ENCODE assay signal across 10 cellular contexts in the genomic region with DNA sequence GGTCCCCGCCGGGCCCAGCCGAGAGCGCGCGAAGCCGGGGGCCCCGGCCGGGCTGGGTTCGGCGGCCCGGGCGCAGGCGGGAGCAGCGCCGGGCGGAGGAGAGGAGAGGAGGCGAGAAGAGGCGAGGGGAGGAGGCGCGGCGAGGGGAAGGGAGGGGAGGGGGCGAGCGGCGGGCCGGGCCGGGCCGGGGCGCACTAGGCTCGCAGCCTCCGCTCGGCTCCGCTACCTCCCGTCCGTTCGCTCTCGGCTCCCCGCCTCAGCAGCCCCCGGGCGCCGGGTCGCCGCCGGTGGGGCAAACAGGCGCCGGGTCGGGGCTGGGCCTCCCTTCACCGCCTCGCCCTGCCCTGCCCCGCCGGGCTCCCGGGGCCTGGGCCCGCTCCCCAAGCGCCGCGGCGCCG. TPM values are rescaled to one million over a fixed set of nuclear protein-coding genes. Genes with fewer than 3 reads are reported as not detected.
DNase-seq lines count a peak whose midpoint lies in the region; ATAC-seq, FAIRE-seq and TF ChIP-seq lines count a peak whose summit lies in the region.
"Had no signal": no experiment of that assay in that cellular context is flagged by ENCODE, and none has a peak within 500 bp of the region (broad histone marks: within the 10 kb centered on the region; RNA-seq: fewer than 3 reads in every experiment).

No MANE protein-coding gene starts in this region.

- H3K27ac ChIP-seq in Peyer's patch: peak overlapping the region in 2 of 4 donors; percentile 31 to 58
- H3K27ac ChIP-seq in pancreas: no peak overlapping the region

- no peaks in the 10 kb centered on the region for H3K36me3 Mint-ChIP-seq in osteocyte (ENCODE audit: unreplicated experiment)
- no peaks in the 10 kb centered on the region for H3K36me3 Mint-ChIP-seq in stimulated activated effector memory CD8-positive, alpha-beta T cell treated with anti-CD3 and anti-CD28 coated beads, Interleukin-12 subunit alpha, Interleukin-12 subunit beta, amount 100 ng/mL, for 72 hours

- H3K4me3 ChIP-seq in Peyer's patch (peak overlapping the region; percentile 27 to 62 (median 44)), pancreas (peak overlapping the region in 3 of 4 donors; percentile 38 to 55 (median 46))

- intact Hi-C loops in pancreas (cut with DNase I): no loop called here

- no peak overlapping the region for H3K4me3 Mint-ChIP-seq in osteocyte (ENCODE audit: unreplicated experiment)
- H3K4me3 Mint-ChIP-seq in stimulated activated effector memory CD8-positive, alpha-beta T cell treated with anti-CD3 and anti-CD28 coated beads, Interleukin-12 subunit alpha, Interleukin-12 subunit beta, amount 100 ng/mL, for 72 hours: no peak overlapping the region

- H3K36me3 ChIP-seq in Peyer's patch (no peaks in the 10 kb centered on the region), pancreas (no peaks in the 10 kb centered on the region)

- H3K27ac Mint-ChIP-seq in osteocyte (ENCODE audit: unreplicated experiment): no peak overlapping the region
- no peak overlapping the region for H3K27ac Mint-ChIP-seq in stimulated activated effector memory CD8-positive, alpha-beta T cell treated with anti-CD3 and anti-CD28 coated beads, Interleukin-12 subunit alpha, Interleukin-12 subunit beta, amount 100 ng/mL, for 72 hours

- TF ChIP-seq POLR2A in Peyer's patch (IDR thresholded peaks at IDR 0.05): no peak

- FAIRE-seq in pancreas (lab: Jason Lieb, UNC): no peak

- H3K4me1 ChIP-seq in Peyer's patch (peaks cover 0 to 22% (median 5%) of the 10 kb centered on the region in 4 donors), pancreas (no peaks in the 10 kb centered on the region)

- H3K27me3 ChIP-seq in Peyer's patch (peaks cover 0 to 12% of the 10 kb centered on the region in 2 donors), pancreas (no peaks in the 10 kb centered on the region)

- no peak for TF ChIP-seq CTCF in Peyer's patch (IDR thresholded peaks at IDR 0.05)
- TF ChIP-seq CTCF in pancreas (IDR thresholded peaks at IDR 0.05): no peak
- TF ChIP-seq CTCF in osteocyte (IDR thresholded peaks at IDR 0.05): no peak

- ATAC-seq in pancreas (peak; percentile 41 to 70 (median 56)), GM21737 (IDR thresholded peaks at IDR 0.05; ENCODE audit: unreplicated experiment) (no peak)
- ATAC-seq in stimulated activated effector memory CD8-positive, alpha-beta T cell treated with anti-CD3 and anti-CD28 coated beads, Interleukin-12 subunit alpha, Interleukin-12 subunit beta, amount 100 ng/mL, for 72 hours: no peak

- no peaks in the 10 kb centered on the region for H3K9me3 ChIP-seq in Peyer's patch
- no peaks in the 10 kb centered on the region for H3K9me3 ChIP-seq in pancreas

- peaks cover 3% of the 10 kb centered on the region for H3K4me1 Mint-ChIP-seq in osteocyte (ENCODE audit: unreplicated experiment)
- no peaks in the 10 kb centered on the region for H3K4me1 Mint-ChIP-seq in stimulated activated effector memory CD8-positive, alpha-beta T cell treated with anti-CD3 and anti-CD28 coated beads, Interleukin-12 subunit alpha, Interleukin-12 subunit beta, amount 100 ng/mL, for 72 hours

- H3K27me3 Mint-ChIP-seq in osteocyte (ENCODE audit: unreplicated experiment): peaks cover 12% of the 10 kb centered on the region

- DNase-seq in AG20443 (ENCODE audit: low spot score) (peak; percentile 77), Peyer's patch (no peak), glomerular visceral epithelial cell (ENCODE audit: extremely low spot score) (peak; percentile 4), pancreas (peak in 3 of 6 donors; percentile 15 to 68 (median 65)), osteocyte (ENCODE audit: extremely low spot score, unreplicated experiment) (no peak), NAMALWA (ENCODE audit: low spot score) (no peak)
- no peak for DNase-seq in stimulated activated effector memory CD8-positive, alpha-beta T cell treated with anti-CD3 and anti-CD28 coated beads, Interleukin-12 subunit alpha, Interleukin-12 subunit beta, amount 100 ng/mL, for 72 hours (ENCODE audit: low spot score in 2 of 2)
- DNase-seq: activated CD8-positive, alpha-beta memory T cell treated with anti-CD3 and anti-CD28 coated beads, Interleukin-2, amount 50 U/mL, for 48 hours; NCI-H524 treated with DMSO at 0.1 percent for 48 hours had no signal

- H3K9me3 Mint-ChIP-seq in osteocyte (ENCODE audit: unreplicated experiment): no peaks in the 10 kb centered on the region
- no peaks in the 10 kb centered on the region for H3K9me3 Mint-ChIP-seq in stimulated activated effector memory CD8-positive, alpha-beta T cell treated with anti-CD3 and anti-CD28 coated beads, Interleukin-12 subunit alpha, Interleukin-12 subunit beta, amount 100 ng/mL, for 72 hours

- 0 to 1% methylated on average over 6 to 57 of the region's 58 CpGs for WGBS in pancreas, 2 donors

RNA-seq across cellular contexts. Expression of gene INSYN1, which starts 0.3 kb away (rescaled TPM):
- total RNA-seq in Peyer's patch (1 to 10 TPM in 2 of 4 donors, under 1 TPM in 1, not detected in 1; 0.13 to 3.3 (median 2.2) TPM), pancreas (1 to 10 TPM in 4 of 6 donors, under 1 TPM in 2; 0.42 to 2.7 (median 1.6) TPM), osteocyte (7.9 and 8.0 TPM in 2 replicates)
- polyA plus RNA-seq in pancreas: 10 to 100 TPM in 1 of 2 donors, 1 to 10 TPM in 1; 6.0 to 28.2 TPM

Comparison
In these comparisons a context has a peak if more than half of its experiments do, and no peak if none do; other contexts are left out.
1. DNase-seq: peak in AG20443 (single experiment) and glomerular visceral epithelial cell (single experiment); none in Peyer's patch (0 of 3), osteocyte (single experiment), stimulated activated effector memory CD8-positive, alpha-beta T cell treated with anti-CD3 and anti-CD28 coated beads, Interleukin-12 subunit alpha, Interleukin-12 subunit beta, amount 100 ng/mL, for 72 hours (0 of 2) and NAMALWA (single experiment).
2. ATAC-seq: peak in pancreas (4 of 4); none in GM21737 (single experiment) and stimulated activated effector memory CD8-positive, alpha-beta T cell treated with anti-CD3 and anti-CD28 coated beads, Interleukin-12 subunit alpha, Interleukin-12 subunit beta, amount 100 ng/mL, for 72 hours (single experiment).